In genomic region chr11:72818971-72819370, GRCh38 we compare ENCODE assay signal across 12 cellular contexts.
"Had no signal": no experiment of that assay in that cellular context is flagged by ENCODE, and none has a peak within 500 bp of the region (broad histone marks: within the 10 kb centered on the region; RNA-seq: fewer than 3 reads in every experiment).

No MANE protein-coding gene starts in this region.

- H3K27ac ChIP-seq: ascending aorta, breast epithelium, neural progenitor cell, parathyroid adenoma, tibial artery, uterus had no signal

- H3K27me3 Mint-ChIP-seq: activated B cell treated with CpG ODN at 0.5 μM for 24 hours; activated naive CD8-positive, alpha-beta T cell treated with anti-CD3 and anti-CD28 coated beads, Interleukin-2, amount 10 ng/mL, durations not matched to agents 7 days and 5 days; stimulated activated naive B cell treated with anti-CD40 and anti-IgM and Interleukin-4, amounts not matched to agents 10 μg/mL and 1 μg/mL and 100 μg/mL, for 72 hours had no signal

- H3K27me3 ChIP-seq: ascending aorta, breast epithelium, tibial artery, uterus had no signal

- H3K4me3 Mint-ChIP-seq: activated B cell treated with CpG ODN at 0.5 μM for 24 hours; neural progenitor cell; stimulated activated naive B cell treated with anti-CD40 and anti-IgM and Interleukin-4, amounts not matched to agents 10 μg/mL and 1 μg/mL and 100 μg/mL, for 72 hours had no signal

- H3K27ac Mint-ChIP-seq: activated B cell treated with CpG ODN at 0.5 μM for 24 hours; neural progenitor cell; stimulated activated naive B cell treated with anti-CD40 and anti-IgM and Interleukin-4, amounts not matched to agents 10 μg/mL and 1 μg/mL and 100 μg/mL, for 72 hours had no signal

- H3K9me3 Mint-ChIP-seq: activated B cell treated with CpG ODN at 0.5 μM for 24 hours; activated naive CD8-positive, alpha-beta T cell treated with anti-CD3 and anti-CD28 coated beads, Interleukin-2, amount 10 ng/mL, durations not matched to agents 7 days and 5 days; neural progenitor cell; stimulated activated naive B cell treated with anti-CD40 and anti-IgM and Interleukin-4, amounts not matched to agents 10 μg/mL and 1 μg/mL and 100 μg/mL, for 72 hours had no signal

- ATAC-seq: stimulated activated naive B cell treated with anti-CD40 and anti-IgM and Interleukin-4, amounts not matched to agents 10 μg/mL and 1 μg/mL and 100 μg/mL, for 72 hours had no signal

- H3K4me3 ChIP-seq: ascending aorta, breast epithelium, neural progenitor cell, tibial artery, uterus had no signal

- H3K9me3 ChIP-seq: ascending aorta, breast epithelium, tibial artery, uterus had no signal

- DNase-seq: activated B cell treated with CpG ODN at 0.5 μM for 24 hours; activated CD4-positive, alpha-beta T cell treated with anti-CD3 and anti-CD28 coated beads, Interleukin-2, amount 50 U/mL, for 1 hour; activated naive CD8-positive, alpha-beta T cell treated with anti-CD3 and anti-CD28 coated beads, Interleukin-2, amount 10 ng/mL, durations not matched to agents 7 days and 5 days; dermis blood vessel endothelial cell; head of caudate nucleus; stimulated activated naive B cell treated with anti-CD40 and anti-IgM and Interleukin-4, amounts not matched to agents 10 μg/mL and 1 μg/mL and 100 μg/mL, for 72 hours; tibial artery; uterus had no signal

- H3K36me3 ChIP-seq: breast epithelium, neural progenitor cell, uterus had no signal
